Comparison of ENCODE assay signal across 8 cellular contexts in the genomic region with DNA sequence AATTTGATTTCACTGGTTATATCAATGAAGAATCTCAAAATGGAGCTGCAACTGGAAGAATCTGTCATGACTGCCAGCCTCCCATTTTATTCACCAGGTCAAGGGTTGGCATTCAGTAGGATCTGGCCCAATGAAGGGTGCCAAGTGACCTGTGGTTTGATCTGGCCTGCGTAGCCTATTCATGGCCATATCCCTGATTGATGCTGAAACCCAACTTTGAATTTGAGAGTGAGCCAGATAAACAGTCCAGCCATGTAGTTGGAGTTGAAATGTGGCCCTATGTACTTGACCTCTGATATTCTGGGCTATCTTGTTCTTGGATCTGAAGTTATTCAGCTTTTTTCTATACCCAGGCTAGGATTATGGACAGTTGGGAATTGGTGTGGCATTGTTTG. TPM values are rescaled to one million over a fixed set of nuclear protein-coding genes. Genes with fewer than 3 reads are reported as not detected.
DNase-seq lines count a peak whose midpoint lies in the region; ATAC-seq and TF ChIP-seq lines count a peak whose summit lies in the region.

No MANE protein-coding gene starts in this region.

- H3K9me3 Mint-ChIP-seq in activated T-helper 17 cell treated with anti-CD3 and anti-CD28 coated beads, Interleukin-2, amount 50 U/mL, for 72 hours, result no peaks in the 10 kb centered on the region

- H3K27me3 Mint-ChIP-seq in activated T-helper 17 cell treated with anti-CD3 and anti-CD28 coated beads, Interleukin-2, amount 50 U/mL, for 72 hours, result no peaks in the 10 kb centered on the region

- ATAC-seq in SK-N-SH treated with all-trans-retinoic acid at 6 μM for 48 hours (no peak), HG03432 (IDR thresholded peaks at IDR 0.05; ENCODE audit: unreplicated experiment) (no peak)
- no peak for ATAC-seq in activated T-helper 17 cell treated with anti-CD3 and anti-CD28 coated beads, Interleukin-2, amount 50 U/mL, for 72 hours (replicated peaks)

- peaks cover 63% of the 10 kb centered on the region for H3K79me2 ChIP-seq in SK-N-SH (ENCODE audit: insufficient read depth)

- H3K36me3 Mint-ChIP-seq in activated T-helper 17 cell treated with anti-CD3 and anti-CD28 coated beads, Interleukin-2, amount 50 U/mL, for 72 hours (ENCODE audit: low read depth), result peaks cover 34% of the 10 kb centered on the region

- peaks cover 7% of the 10 kb centered on the region for H3F3A ChIP-seq in SK-N-SH (replicated peaks; ENCODE audit: insufficient read depth)

- H3K9me3 ChIP-seq in SK-N-SH (no peaks in the 10 kb centered on the region), iPS-20b (ENCODE audit: insufficient read depth, low read depth, low read length) (no peaks in the 10 kb centered on the region)

- no peak for TF ChIP-seq CTCF in SK-N-SH (IDR thresholded peaks at IDR 0.05)

- peak overlapping the region; percentile 94 for H3K4me2 ChIP-seq in SK-N-SH

- POLR2A ChIA-PET in SK-N-SH (lab: Yijun Ruan, JAX), result no interaction called here

- peak overlapping the region; percentile 87 for H3K4me3 Mint-ChIP-seq in activated T-helper 17 cell treated with anti-CD3 and anti-CD28 coated beads, Interleukin-2, amount 50 U/mL, for 72 hours

- H2AFZ ChIP-seq in SK-N-SH (ENCODE audit: low read depth), result no peak overlapping the region

- no peak for TF ChIP-seq RAD21 in SK-N-SH (IDR thresholded peaks at IDR 0.05; ENCODE audit: low read length)

- 69% methylated on average over 1 of the region's 1 CpG for WGBS in SK-N-SH (ENCODE audit: low lambda C conversion rate)

- CTCF ChIA-PET in SK-N-SH (lab: Yijun Ruan, JAX), result interaction anchor here (1.6 kb wide), 1 partner anchor 25 kb away, joined by 5 read pairs; no protein-coding TSS in a partner anchor

- H3K27ac ChIP-seq in SK-N-SH (ENCODE audit: low read depth in 2 of 2, low read length in 1 of 2), result peak overlapping the region; percentile 97 to 98
- no peak overlapping the region for H3K27ac ChIP-seq in iPS-20b (ENCODE audit: low read length)

- no peaks in the 10 kb centered on the region for H3K9me2 ChIP-seq in SK-N-SH

- H3K4me3 ChIP-seq in SK-N-SH (ENCODE audit: low read depth in 2 of 2, low read length in 1 of 2), result peak overlapping the region; percentile 93 to 96
- H3K4me3 ChIP-seq in iPS-20b (ENCODE audit: low read length), result peak overlapping the region; percentile 99

- H4K20me1 ChIP-seq in SK-N-SH (ENCODE audit: insufficient read depth), result peaks cover 43% of the 10 kb centered on the region

- H3K27me3 ChIP-seq in SK-N-SH (ENCODE audit: insufficient read depth) (no peaks in the 10 kb centered on the region), iPS-20b (ENCODE audit: insufficient read depth, low read length) (no peaks in the 10 kb centered on the region)

- peak overlapping the region; percentile 98 for H3K27ac Mint-ChIP-seq in activated T-helper 17 cell treated with anti-CD3 and anti-CD28 coated beads, Interleukin-2, amount 50 U/mL, for 72 hours

- H3K9ac ChIP-seq in SK-N-SH (peak overlapping the region; percentile 99; the same call in 1 of the 2 replicates), iPS-20b (ENCODE audit: low read depth, low read length) (peak overlapping the region; percentile 97; the same call in 1 of the 2 replicates)

- H3K36me3 ChIP-seq in SK-N-SH (replicated peaks in 1 of 2; ENCODE audit: control insufficient read depth in 1 of 2, insufficient read depth in 2 of 2, low read length in 1 of 2) (peaks cover 4 to 23% of the 10 kb centered on the region in 2 experiments), iPS-20b (ENCODE audit: insufficient read depth, low read depth, low read length) (no peaks in the 10 kb centered on the region)

- peaks cover 40% of the 10 kb centered on the region for H3K4me1 Mint-ChIP-seq in activated T-helper 17 cell treated with anti-CD3 and anti-CD28 coated beads, Interleukin-2, amount 50 U/mL, for 72 hours

- TF ChIP-seq EP300 in SK-N-SH (IDR thresholded peaks at IDR 0.05; ENCODE audit: borderline replicate concordance in 1 of 2, low read depth in 1 of 2, low read length in 1 of 2), result no peak

- peaks cover 11 to 15% of the 10 kb centered on the region in 2 experiments; a peak in 2 of 4 replicates for H3K4me1 ChIP-seq in SK-N-SH (ENCODE audit: control insufficient read depth in 1 of 2, insufficient read depth in 2 of 2, low read depth in 1 of 2, low read length in 1 of 2)
- H3K4me1 ChIP-seq in iPS-20b (ENCODE audit: insufficient read depth, low read length), result peaks cover 16% of the 10 kb centered on the region; the same call in 1 of the 2 replicates

- DNase-seq in SK-N-SH (no peak), stromal cell of bone marrow (ENCODE audit: low read depth) (peak; percentile 9), AML-193 (lab: John Stamatoyannopoulos, UW) (no peak)
- DNase-seq in effector CD4-positive, alpha-beta T cell, result no peak

TF ChIP-seq in SK-N-SH, 30 proteins besides CTCF, POLR2A, EP300 and RAD21:
- TF ChIP-seq TEAD4 (IDR thresholded peaks at IDR 0.05; ENCODE audit: borderline replicate concordance, insufficient read depth), result no peak

TF ChIP-seq in SK-N-SH treated with all-trans-retinoic acid at 6 μM for 48 hours, 23 proteins besides CTCF, POLR2A, EP300 and RAD21:
- TF ChIP-seq ZC3H10 (CRISPR knock-in tag; IDR thresholded peaks at IDR 0.05) (no peak), ZNF565 (CRISPR knock-in tag; conservative IDR thresholded peaks at IDR 0.05; ENCODE audit: low read depth) (no peak), RARB (CRISPR knock-in tag; IDR thresholded peaks at IDR 0.05) (no peak), ZNF70 (CRISPR knock-in tag; IDR thresholded peaks at IDR 0.05) (no peak), ZFP3 (CRISPR knock-in tag; IDR thresholded peaks at IDR 0.05) (no peak), SNAI2 (CRISPR knock-in tag; IDR thresholded peaks at IDR 0.05) (no peak), GLIS3 (CRISPR knock-in tag; IDR thresholded peaks at IDR 0.05) (no peak), ESRRG (CRISPR knock-in tag; IDR thresholded peaks at IDR 0.05) (no peak), PATZ1 (CRISPR knock-in tag; IDR thresholded peaks at IDR 0.05; ENCODE audit: borderline replicate concordance) (no peak), BACH2 (CRISPR knock-in tag; IDR thresholded peaks at IDR 0.05; ENCODE audit: borderline replicate concordance) (no peak), OSR1 (CRISPR knock-in tag; IDR thresholded peaks at IDR 0.05) (no peak), CSDC2 (CRISPR knock-in tag; IDR thresholded peaks at IDR 0.05) (no peak), CREB5 (CRISPR knock-in tag; IDR thresholded peaks at IDR 0.05; ENCODE audit: low read depth) (no peak), TOX (CRISPR knock-in tag; IDR thresholded peaks at IDR 0.05; ENCODE audit: borderline replicate concordance) (no peak)
- TF ChIP-seq, protein P1, sequence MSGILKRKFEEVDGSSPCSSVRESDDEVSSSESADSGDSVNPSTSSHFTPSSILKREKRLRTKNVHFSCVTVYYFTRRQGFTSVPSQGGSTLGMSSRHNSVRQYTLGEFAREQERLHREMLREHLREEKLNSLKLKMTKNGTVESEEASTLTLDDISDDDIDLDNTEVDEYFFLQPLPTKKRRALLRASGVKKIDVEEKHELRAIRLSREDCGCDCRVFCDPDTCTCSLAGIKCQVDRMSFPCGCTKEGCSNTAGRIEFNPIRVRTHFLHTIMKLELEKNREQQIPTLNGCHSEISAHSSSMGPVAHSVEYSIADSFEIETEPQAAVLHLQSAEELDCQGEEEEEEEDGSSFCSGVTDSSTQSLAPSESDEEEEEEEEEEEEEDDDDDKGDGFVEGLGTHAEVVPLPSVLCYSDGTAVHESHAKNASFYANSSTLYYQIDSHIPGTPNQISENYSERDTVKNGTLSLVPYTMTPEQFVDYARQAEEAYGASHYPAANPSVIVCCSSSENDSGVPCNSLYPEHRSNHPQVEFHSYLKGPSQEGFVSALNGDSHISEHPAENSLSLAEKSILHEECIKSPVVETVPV (CRISPR knock-in tag; IDR thresholded peaks at IDR 0.05), result no peak

RNA-seq across cellular contexts. Expression of gene MKLN1, which starts 1.5 kb away (rescaled TPM):
- polyA plus RNA-seq in SK-N-SH (2012; rRNA removed), result 11.0 and 16.1 TPM in 2 replicates
- polyA plus RNA-seq in SK-N-SH (2012; cell fraction: cytosol; rRNA removed), result 13.5 and 14.0 TPM in 2 replicates
- 21.1 and 29.9 TPM in 2 replicates for polyA plus RNA-seq in SK-N-SH (2012; cell fraction: nucleus; rRNA removed)
- total RNA-seq in activated T-helper 17 cell treated with anti-CD3 and anti-CD28 coated beads, Interleukin-2, amount 50 U/mL, for 72 hours, result 10 to 100 TPM; 49.5 to 70.1 TPM
